Comparison of ENCODE assay signal across 10 cellular contexts in the genomic region with DNA sequence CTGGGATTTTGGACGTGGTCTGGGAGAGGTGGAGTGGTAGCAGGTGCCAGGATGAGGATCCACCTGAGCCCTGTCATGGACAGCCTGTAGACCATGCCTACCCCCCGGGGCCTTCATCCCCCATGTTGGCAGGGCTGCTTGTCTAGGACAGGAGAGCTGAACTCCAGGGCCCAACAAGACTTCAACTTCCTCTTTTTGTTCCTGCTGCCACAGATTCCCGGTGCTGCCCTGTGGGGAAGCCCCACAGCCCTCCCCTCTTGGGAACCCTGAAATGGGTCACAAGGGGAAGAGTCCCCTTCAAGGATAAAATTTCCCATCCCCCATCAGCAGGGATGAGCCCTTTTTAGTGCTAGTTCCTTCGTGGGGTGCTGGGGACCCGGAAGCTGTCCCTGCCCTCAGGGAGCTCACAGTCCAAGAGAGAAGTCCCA. TPM values are rescaled to one million over a fixed set of nuclear protein-coding genes. Genes with fewer than 3 reads are reported as not detected.
DNase-seq lines count a peak whose midpoint lies in the region; ATAC-seq and TF ChIP-seq lines count a peak whose summit lies in the region.
"Had no signal": no experiment of that assay in that cellular context is flagged by ENCODE, and none has a peak within 500 bp of the region (broad histone marks: within the 10 kb centered on the region; RNA-seq: fewer than 3 reads in every experiment).

No MANE protein-coding gene starts in this region.

- peaks cover 64% of the 10 kb centered on the region for H3K4me1 Mint-ChIP-seq in activated CD4-positive, alpha-beta memory T cell treated with anti-CD3 and anti-CD28 coated beads, Interleukin-2, amount 10 ng/mL, durations not matched to agents 7 days and 5 days

- ATAC-seq in GM19395 (IDR thresholded peaks at IDR 0.05; ENCODE audit: unreplicated experiment) = no peak
- ATAC-seq in HG03378 (IDR thresholded peaks at IDR 0.05; ENCODE audit: unreplicated experiment) = no peak
- no peak for ATAC-seq in HG02798 (IDR thresholded peaks at IDR 0.05; ENCODE audit: poor library complexity, unreplicated experiment)

- no peak overlapping the region for H3K9ac ChIP-seq in mesenchymal stem cell (ENCODE audit: low read length)

- peak overlapping the region; percentile 67 to 81 for H2BK12ac ChIP-seq in mesenchymal stem cell (ENCODE audit: low read length in 2 of 2)

- WGBS in mesenchymal stem cell = 89% methylated on average over 5 of the region's 5 CpGs

- H3K4me3 ChIP-seq in HL-60 (replicated peaks; ENCODE audit: insufficient read depth, low read length) = no peak overlapping the region
- no peak overlapping the region for H3K4me3 ChIP-seq in mesenchymal stem cell (ENCODE audit: insufficient read depth in 1 of 2, low read depth in 1 of 2, low read length in 2 of 2)

- peaks cover 4% of the 10 kb centered on the region in 2 experiments for H3K36me3 ChIP-seq in mesenchymal stem cell (ENCODE audit: control insufficient read depth in 1 of 2, insufficient read depth in 2 of 2, low read depth in 1 of 2, low read length in 2 of 2)

- no peak overlapping the region for H3K4me2 ChIP-seq in mesenchymal stem cell (ENCODE audit: low read length, poor library complexity, severe bottlenecking)

- H3K14ac ChIP-seq in mesenchymal stem cell (ENCODE audit: low read length in 2 of 2) = peak overlapping the region in 1 of 2 experiments; percentile 68

- peaks cover 15% of the 10 kb centered on the region for H3K79me1 ChIP-seq in mesenchymal stem cell (replicated peaks; ENCODE audit: low read length, poor library complexity, severe bottlenecking)

- no peak overlapping the region for H2AK5ac ChIP-seq in mesenchymal stem cell (ENCODE audit: low read length, severe bottlenecking)

- peaks cover 17% of the 10 kb centered on the region for H3K4me1 ChIP-seq in mesenchymal stem cell (ENCODE audit: control insufficient read depth, insufficient read depth, low read depth, low read length)

- no peak overlapping the region for H3K18ac ChIP-seq in mesenchymal stem cell (ENCODE audit: low read depth in 1 of 2, low read length in 2 of 2)

- H3K4me3 Mint-ChIP-seq in activated CD4-positive, alpha-beta memory T cell treated with anti-CD3 and anti-CD28 coated beads, Interleukin-2, amount 10 ng/mL, durations not matched to agents 7 days and 5 days = peak overlapping the region; percentile 88

- POLR2A ChIA-PET in activated CD4-positive, alpha-beta memory T cell treated with anti-CD3 and anti-CD28 coated beads, Interleukin-2, amount 10 ng/mL, durations not matched to agents 7 days and 5 days (lab: Charles Lee) = interaction anchor here (0.7 to 4.7 kb wide), 7 partner anchors 12 to 281 kb away, joined by 3 to 80 read pairs (median 14); a partner anchor contains a TSS

- H3K9me3 Mint-ChIP-seq in activated CD4-positive, alpha-beta memory T cell treated with anti-CD3 and anti-CD28 coated beads, Interleukin-2, amount 10 ng/mL, durations not matched to agents 7 days and 5 days = no peaks in the 10 kb centered on the region

- DNase-seq in CD1c-positive myeloid dendritic cell (ENCODE audit: extremely low spot score) (peak; percentile 66), HL-60 (ENCODE audit: low read depth in 1 of 2, low spot score in 1 of 2) (peak; percentile 54 to 82), mesenchymal stem cell (no peak), cerebellar nuclear complex (lab: John Stamatoyannopoulos, UW) (no peak)
- no peak for DNase-seq in activated CD4-positive, alpha-beta memory T cell treated with anti-CD3 and anti-CD28 coated beads, Interleukin-2, amount 10 ng/mL, durations not matched to agents 7 days and 5 days
- DNase-seq: head of caudate nucleus, NCI-H1694 had no signal

- no peaks in the 10 kb centered on the region for H3K27me3 Mint-ChIP-seq in activated CD4-positive, alpha-beta memory T cell treated with anti-CD3 and anti-CD28 coated beads, Interleukin-2, amount 10 ng/mL, durations not matched to agents 7 days and 5 days

- H3K23ac ChIP-seq in mesenchymal stem cell (ENCODE audit: low read length in 2 of 2) = no peak overlapping the region

- no peaks in the 10 kb centered on the region for H3K9me3 ChIP-seq in mesenchymal stem cell (ENCODE audit: control insufficient read depth, low read length)

- no peak overlapping the region for H3K4ac ChIP-seq in mesenchymal stem cell (ENCODE audit: low read depth in 1 of 2, low read length in 2 of 2)

- H3K27ac ChIP-seq in HL-60 (replicated peaks) (peak overlapping the region; percentile 7; the same call in 1 of the 2 replicates), mesenchymal stem cell (ENCODE audit: low read length, poor library complexity, severe bottlenecking) (no peak overlapping the region)

- H3K27ac Mint-ChIP-seq in activated CD4-positive, alpha-beta memory T cell treated with anti-CD3 and anti-CD28 coated beads, Interleukin-2, amount 10 ng/mL, durations not matched to agents 7 days and 5 days = peak overlapping the region; percentile 82

- no peak overlapping the region for H2BK5ac ChIP-seq in mesenchymal stem cell (ENCODE audit: low read depth, low read length, poor library complexity, severe bottlenecking)

- H2BK120ac ChIP-seq in mesenchymal stem cell (ENCODE audit: low read depth, low read length) = no peak overlapping the region

- peak overlapping the region; percentile 48 for H4K91ac ChIP-seq in mesenchymal stem cell (ENCODE audit: low read length)

- CTCF ChIA-PET in activated CD4-positive, alpha-beta memory T cell treated with anti-CD3 and anti-CD28 coated beads, Interleukin-2, amount 10 ng/mL, durations not matched to agents 7 days and 5 days (lab: Charles Lee) = interaction anchor here (0.7 to 3.8 kb wide), 8 partner anchors 9 to 202 kb away, joined by 3 to 40 read pairs (median 6); a partner anchor contains a TSS

- peaks cover 21% of the 10 kb centered on the region for H3K36me3 Mint-ChIP-seq in activated CD4-positive, alpha-beta memory T cell treated with anti-CD3 and anti-CD28 coated beads, Interleukin-2, amount 10 ng/mL, durations not matched to agents 7 days and 5 days (ENCODE audit: low read depth)

- no peaks in the 10 kb centered on the region for H3K27me3 ChIP-seq in HL-60 (ENCODE audit: insufficient read depth, poor library complexity, severe bottlenecking)
- H3K27me3 ChIP-seq in mesenchymal stem cell (ENCODE audit: control insufficient read depth in 1 of 2, insufficient read depth in 1 of 2, low read length in 2 of 2) = peaks cover 0 to 32% of the 10 kb centered on the region in 2 experiments

- no peak overlapping the region for H2AFZ ChIP-seq in mesenchymal stem cell (ENCODE audit: low read depth, low read length)

- peak overlapping the region; percentile 36 for H4K8ac ChIP-seq in mesenchymal stem cell (ENCODE audit: low read length)

- H2BK15ac ChIP-seq in mesenchymal stem cell (ENCODE audit: low read depth, poor library complexity, severe bottlenecking) = peak overlapping the region; percentile 36

- no peak for TF ChIP-seq CTCF in HL-60 (IDR thresholded peaks at IDR 0.05; ENCODE audit: insufficient read depth, low read length)

RNA-seq across cellular contexts. Expression of a gene that starts 1.3 kb away (rescaled TPM):
- total RNA-seq in activated CD4-positive, alpha-beta memory T cell treated with anti-CD3 and anti-CD28 coated beads, Interleukin-2, amount 10 ng/mL, durations not matched to agents 7 days and 5 days = 10 to 100 TPM; 60.9 to 64.5 TPM
- polyA plus RNA-seq in mesenchymal stem cell (2013, experiment 1 of 2) = 77.8 TPM
- polyA plus RNA-seq in mesenchymal stem cell (2013, experiment 2 of 2) = 80.7 TPM

RNA-seq across cellular contexts. Expression of a gene that starts 13.0 kb away (rescaled TPM):
- 10 to 100 TPM; 13.5 to 14.3 TPM for total RNA-seq in activated CD4-positive, alpha-beta memory T cell treated with anti-CD3 and anti-CD28 coated beads, Interleukin-2, amount 10 ng/mL, durations not matched to agents 7 days and 5 days
- polyA plus RNA-seq in mesenchymal stem cell (2013, experiment 1 of 2) = 7.3 TPM
- 7.5 TPM for polyA plus RNA-seq in mesenchymal stem cell (2013, experiment 2 of 2)

RNA-seq across cellular contexts. Expression of a gene that starts 15.0 kb away (rescaled TPM):
- total RNA-seq in activated CD4-positive, alpha-beta memory T cell treated with anti-CD3 and anti-CD28 coated beads, Interleukin-2, amount 10 ng/mL, durations not matched to agents 7 days and 5 days = 1 to 10 TPM; 1.4 TPM
- 2.6 TPM for polyA plus RNA-seq in mesenchymal stem cell (2013, experiment 1 of 2)
- 2.2 TPM for polyA plus RNA-seq in mesenchymal stem cell (2013, experiment 2 of 2)

RNA-seq across cellular contexts. Expression of a gene that starts 17.7 kb away (rescaled TPM):
- under 1 TPM in 1 of 2 experiments, not detected in 1; 0.33 TPM for total RNA-seq in activated CD4-positive, alpha-beta memory T cell treated with anti-CD3 and anti-CD28 coated beads, Interleukin-2, amount 10 ng/mL, durations not matched to agents 7 days and 5 days
- not detected for polyA plus RNA-seq in mesenchymal stem cell (2013, experiment 1 of 2)
- 0.03 TPM for polyA plus RNA-seq in mesenchymal stem cell (2013, experiment 2 of 2)

RNA-seq across cellular contexts. Expression of a gene that starts 38.1 kb away (rescaled TPM):
- total RNA-seq in activated CD4-positive, alpha-beta memory T cell treated with anti-CD3 and anti-CD28 coated beads, Interleukin-2, amount 10 ng/mL, durations not matched to agents 7 days and 5 days = 100 to 1,000 TPM; 121 to 122 TPM
- 11.8 TPM for polyA plus RNA-seq in mesenchymal stem cell (2013, experiment 1 of 2)
- 11.2 TPM for polyA plus RNA-seq in mesenchymal stem cell (2013, experiment 2 of 2)

Comparison
In these comparisons a context has a peak if more than half of its experiments do, and no peak if none do; other contexts are left out.
1. DNase-seq: peak in CD1c-positive myeloid dendritic cell (single experiment) and HL-60 (2 of 2); none in activated CD4-positive, alpha-beta memory T cell treated with anti-CD3 and anti-CD28 coated beads, Interleukin-2, amount 10 ng/mL, durations not matched to agents 7 days and 5 days (single experiment), mesenchymal stem cell (single experiment) and cerebellar nuclear complex (0 of 2).